ENCODE assay signal across 8 cellular contexts in the genomic region with DNA sequence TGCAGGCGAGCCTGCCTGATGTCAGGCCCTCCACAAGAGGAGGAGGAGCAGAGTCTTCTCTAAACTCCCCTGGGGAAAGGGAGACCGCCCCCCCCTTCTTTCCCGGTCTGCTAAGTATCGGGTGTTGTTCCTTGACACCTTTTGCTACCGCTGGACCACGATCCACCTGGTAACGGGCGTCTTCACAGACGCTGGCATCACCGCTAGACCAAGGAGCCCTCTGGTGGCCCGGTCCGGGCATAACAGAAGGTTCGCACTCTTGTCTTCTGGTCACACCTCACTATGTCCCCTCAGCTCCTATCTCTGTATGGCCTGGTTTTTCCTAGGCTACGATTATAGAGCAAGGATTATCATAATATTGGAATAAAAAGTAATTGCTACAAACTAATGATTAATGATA.
A peak's percentile ranks its signal among the peaks of the same experiment; 100 is the strongest.
DNase-seq lines count a peak whose midpoint lies in the region; ATAC-seq and TF ChIP-seq lines count a peak whose summit lies in the region.
"Not testable (repeated sequence)": the region's sequence is repeated elsewhere in the genome, so short reads cannot be mapped to it uniquely, and the experiment has no call there.

No MANE protein-coding gene starts in this region.

- TF ChIP-seq CTCF in WERI-Rb-1 (IDR thresholded peaks at IDR 0.05; ENCODE audit: low read depth, low read length) (0 out of 2 replicates have a peak, but pooled peaks have one; percentile 23), retinal pigment epithelial cell (conservative IDR thresholded peaks at IDR 0.05; ENCODE audit: low read depth, low read length) (peak; percentile 18)

- H3K4me1 Mint-ChIP-seq in CD4-positive, CD25-positive, alpha-beta regulatory T cell; IgD-negative memory B cell; activated T-helper 2 cell treated with anti-CD3 and anti-CD28 coated beads, Interferon-gamma antibody, Interleukin-2, Interleukin-4, amounts not matched to agents 10 μg/mL and 5 μg/mL and 100 μg/mL, durations not matched to agents 14 hours and 24 hours and 36 hours (ENCODE audit: low read depth): not testable (repeated sequence)

- ATAC-seq in CD4-positive, CD25-positive, alpha-beta regulatory T cell (ENCODE audit: low read depth in 2 of 2) = not testable (repeated sequence)

- not testable (repeated sequence) for H3K36me3 Mint-ChIP-seq in CD4-positive, CD25-positive, alpha-beta regulatory T cell; IgD-negative memory B cell; activated T-helper 2 cell treated with anti-CD3 and anti-CD28 coated beads, Interferon-gamma antibody, Interleukin-2, Interleukin-4, amounts not matched to agents 10 μg/mL and 5 μg/mL and 100 μg/mL, durations not matched to agents 14 hours and 24 hours and 36 hours (ENCODE audit: low read depth)

- intact Hi-C loops in activated T-helper 2 cell treated with anti-CD3 and anti-CD28 coated beads, Interferon-gamma antibody, Interleukin-2, Interleukin-4, amounts not matched to agents 10 μg/mL and 5 μg/mL and 100 μg/mL, durations not matched to agents 14 hours and 24 hours and 36 hours (cut with micrococcal nuclease) = not testable (repeated sequence)

- not testable (repeated sequence) for H3K36me3 ChIP-seq in CD4-positive, CD25-positive, alpha-beta regulatory T cell (ENCODE audit: control insufficient read depth, insufficient read depth, low read length); WERI-Rb-1

- not testable (repeated sequence) for H3K4me3 ChIP-seq in CD4-positive, CD25-positive, alpha-beta regulatory T cell (ENCODE audit: low read depth, low read length); WERI-Rb-1 (ENCODE audit: low read depth, low read length); retinal pigment epithelial cell (ENCODE audit: low read length)

- not testable (repeated sequence) for H3K27ac ChIP-seq in CD4-positive, CD25-positive, alpha-beta regulatory T cell (ENCODE audit: insufficient read depth, low read length, poor library complexity, severe bottlenecking); WERI-Rb-1

- H3K4me1 ChIP-seq in CD4-positive, CD25-positive, alpha-beta regulatory T cell (ENCODE audit: control insufficient read depth, insufficient read depth, low read length, poor library complexity, severe bottlenecking) = not testable (repeated sequence)

- H3K4me3 Mint-ChIP-seq in CD4-positive, CD25-positive, alpha-beta regulatory T cell = peak overlapping the region in 2 of 4 donors; percentile 47 to 92
- peak overlapping the region in 1 of 4 donors; percentile 88 for H3K4me3 Mint-ChIP-seq in IgD-negative memory B cell
- not testable (repeated sequence) for H3K4me3 Mint-ChIP-seq in activated T-helper 2 cell treated with anti-CD3 and anti-CD28 coated beads, Interferon-gamma antibody, Interleukin-2, Interleukin-4, amounts not matched to agents 10 μg/mL and 5 μg/mL and 100 μg/mL, durations not matched to agents 14 hours and 24 hours and 36 hours (ENCODE audit: low read depth)

- H3K27ac Mint-ChIP-seq in CD4-positive, CD25-positive, alpha-beta regulatory T cell; activated T-helper 2 cell treated with anti-CD3 and anti-CD28 coated beads, Interferon-gamma antibody, Interleukin-2, Interleukin-4, amounts not matched to agents 10 μg/mL and 5 μg/mL and 100 μg/mL, durations not matched to agents 14 hours and 24 hours and 36 hours: not testable (repeated sequence)
- H3K27ac Mint-ChIP-seq in IgD-negative memory B cell = peak overlapping the region in 2 of 3 donors; percentile 59 to 86

- not testable (repeated sequence) for H3K9me3 ChIP-seq in CD4-positive, CD25-positive, alpha-beta regulatory T cell (ENCODE audit: control insufficient read depth in 2 of 2, low read length in 2 of 2); WERI-Rb-1 (ENCODE audit: severe bottlenecking)

- not testable (repeated sequence) for H3K27me3 ChIP-seq in CD4-positive, CD25-positive, alpha-beta regulatory T cell (ENCODE audit: control insufficient read depth, insufficient read depth, low read length); WERI-Rb-1 (ENCODE audit: insufficient read depth, low read depth, severe bottlenecking)

- peak; percentile 22 to 60 (median 57) for DNase-seq in CD4-positive, CD25-positive, alpha-beta regulatory T cell
- DNase-seq in WERI-Rb-1 (peak; percentile 62), kidney tubule cell (ENCODE audit: low spot score) (peak; percentile 45)
- DNase-seq in activated T-helper 2 cell treated with anti-CD3 and anti-CD28 coated beads, Interferon-gamma antibody, Interleukin-2, Interleukin-4, amounts not matched to agents 10 μg/mL and 5 μg/mL and 100 μg/mL, durations not matched to agents 14 hours and 24 hours and 36 hours (ENCODE audit: low spot score) = peak; percentile 46
- DNase-seq in effector CD4-positive, alpha-beta T cell = peak; percentile 56
- DNase-seq in retinal pigment epithelial cell (ENCODE audit: low read depth) = not testable (repeated sequence)
- peak; percentile 35 for DNase-seq in stimulated activated CD8-positive, alpha-beta memory T cell treated with anti-CD3 and anti-CD28 coated beads, Interleukin-7, amount 100 ng/mL, for 24 hours (ENCODE audit: low read depth)

- not testable (repeated sequence) for H3K9me3 Mint-ChIP-seq in CD4-positive, CD25-positive, alpha-beta regulatory T cell; IgD-negative memory B cell; activated T-helper 2 cell treated with anti-CD3 and anti-CD28 coated beads, Interferon-gamma antibody, Interleukin-2, Interleukin-4, amounts not matched to agents 10 μg/mL and 5 μg/mL and 100 μg/mL, durations not matched to agents 14 hours and 24 hours and 36 hours

- H3K27me3 Mint-ChIP-seq in CD4-positive, CD25-positive, alpha-beta regulatory T cell; IgD-negative memory B cell; activated T-helper 2 cell treated with anti-CD3 and anti-CD28 coated beads, Interferon-gamma antibody, Interleukin-2, Interleukin-4, amounts not matched to agents 10 μg/mL and 5 μg/mL and 100 μg/mL, durations not matched to agents 14 hours and 24 hours and 36 hours (ENCODE audit: low read depth): not testable (repeated sequence)
